ENCODE assay signal across 8 cellular contexts in genomic region chr19:1113278-1113985, GRCh38. TPM values are rescaled to one million over a fixed set of nuclear protein-coding genes. Genes with fewer than 3 reads are reported as not detected.
DNase-seq lines count a peak whose midpoint lies in the region; ATAC-seq and TF ChIP-seq lines count a peak whose summit lies in the region.

No MANE protein-coding gene starts in this region.

- peak; percentile 84 for TF ChIP-seq CTCF in GM12864 (IDR thresholded peaks at IDR 0.05; ENCODE audit: low read depth, low read length, missing control alignments)
- peak; percentile 85 for TF ChIP-seq CTCF in fibroblast of the aortic adventitia (IDR thresholded peaks at IDR 0.05; ENCODE audit: insufficient read depth, low read length)
- peak; percentile 94 for TF ChIP-seq CTCF in neural crest cell (conservative IDR thresholded peaks at IDR 0.05)

- H3K36me3 Mint-ChIP-seq in neural crest cell (ENCODE audit: low read depth) = no peaks in the 10 kb centered on the region

- ATAC-seq in stimulated activated naive CD8-positive, alpha-beta T cell treated with anti-CD3 and anti-CD28 coated beads, Interleukin-15, Interleukin-2, amounts not matched to agents 100 U/mL and 50 U/mL, for 24 hours = peak; percentile 73
- ATAC-seq in GM18861 (IDR thresholded peaks at IDR 0.05; ENCODE audit: unreplicated experiment) = no peak

- H3K4me3 Mint-ChIP-seq in neural crest cell = peak overlapping the region; percentile 19

- peak; percentile 90 for TF ChIP-seq RAD21 in Ishikawa (IDR thresholded peaks at IDR 0.05; ENCODE audit: low read depth)

- no peak overlapping the region for H3K27ac Mint-ChIP-seq in neural crest cell (ENCODE audit: unreplicated experiment)

- H3K4me3 ChIP-seq in GM12864 (ENCODE audit: low read depth, low read length) (no peak overlapping the region), fibroblast of the aortic adventitia (ENCODE audit: low read depth, low read length) (no peak overlapping the region)

- H3K27me3 Mint-ChIP-seq in neural crest cell (ENCODE audit: low read depth) = no peaks in the 10 kb centered on the region

- no peak for TF ChIP-seq EP300 in Ishikawa (IDR thresholded peaks at IDR 0.05; ENCODE audit: borderline replicate concordance)

- no peaks in the 10 kb centered on the region for H3K9me3 Mint-ChIP-seq in neural crest cell

- DNase-seq in GM12864 (ENCODE audit: low read depth) (peak; percentile 56), RPMI7951 (ENCODE audit: low read depth) (peak; percentile 81), fibroblast of the aortic adventitia (ENCODE audit: low read depth) (peak; percentile 91), neural crest cell (ENCODE audit: low read depth, low spot score) (peak; percentile 95)
- DNase-seq in activated effector memory CD4-positive, alpha-beta T cell treated with anti-CD3 and anti-CD28 coated beads, Interleukin-2, amount 50 U/mL, for 16 hours = peak; percentile 91
- peak; percentile 92 for DNase-seq in stimulated activated naive CD8-positive, alpha-beta T cell treated with anti-CD3 and anti-CD28 coated beads, Interleukin-15, Interleukin-2, amounts not matched to agents 100 U/mL and 50 U/mL, for 24 hours

- no peaks in the 10 kb centered on the region for H3K4me1 Mint-ChIP-seq in neural crest cell

TF ChIP-seq in Ishikawa, 13 proteins besides CTCF, POLR2A, EP300 and RAD21:
- TF ChIP-seq CREB1 (IDR thresholded peaks at IDR 0.05; ENCODE audit: low read depth) (no peak), NFIC (IDR thresholded peaks at IDR 0.05) (peak; percentile 36; the same call in 1 of the 2 replicates), FOXM1 (IDR thresholded peaks at IDR 0.05; ENCODE audit: borderline replicate concordance, low read depth) (no peak), TCF12 (IDR thresholded peaks at IDR 0.05; ENCODE audit: low read depth) (no peak), EGR1 (IDR thresholded peaks at IDR 0.05) (peak; percentile 59), USF1 (IDR thresholded peaks at IDR 0.05) (no peak), YY1 (IDR thresholded peaks at IDR 0.05; ENCODE audit: low read depth) (no peak), ZBTB7A (IDR thresholded peaks at IDR 0.05; ENCODE audit: low read depth) (0 out of 2 replicates have a peak, but pooled peaks have one; percentile 26), CEBPB (IDR thresholded peaks at IDR 0.05) (no peak), REST (IDR thresholded peaks at IDR 0.05; ENCODE audit: low read depth) (no peak)

RNA-seq across cellular contexts. Expression of gene GPX4, which starts 9.6 kb away (rescaled TPM):
- total RNA-seq in RPMI7951 (2014; rRNA removed; shearing (Covaris generic)) = 386 and 470 TPM in 2 replicates
- total RNA-seq in fibroblast of the aortic adventitia (ENCODE audit: low replicate concordance) (156 and 288 TPM in 2 replicates), neural crest cell (300 and 313 TPM in 2 replicates)

RNA-seq across cellular contexts. Expression of gene POLR2E, which starts 18.3 kb away (rescaled TPM):
- 128 and 158 TPM in 2 replicates for total RNA-seq in RPMI7951 (2014; rRNA removed; shearing (Covaris generic))
- total RNA-seq in fibroblast of the aortic adventitia (ENCODE audit: low replicate concordance) = 27.7 and 91.2 TPM in 2 replicates
- total RNA-seq in neural crest cell = 256 and 257 TPM in 2 replicates

RNA-seq across cellular contexts. Expression of gene ARHGAP45, which starts 46.5 kb away (rescaled TPM):
- 0.98 and 1.3 TPM in 2 replicates for total RNA-seq in RPMI7951 (2014; rRNA removed; shearing (Covaris generic))
- total RNA-seq in fibroblast of the aortic adventitia (ENCODE audit: low replicate concordance) (0.18 TPM in 1 of 2 replicates, not detected in the other), neural crest cell (1.6 and 1.7 TPM in 2 replicates)
